In genomic region chr12:49496417-49497360, GRCh38 we compare ENCODE assay signal across 18 cellular contexts. TPM values are rescaled to one million over a fixed set of nuclear protein-coding genes. Genes with fewer than 3 reads are reported as not detected.
A peak's percentile ranks its signal among the peaks of the same experiment; 100 is the strongest.
DNase-seq lines count a peak whose midpoint lies in the region; ATAC-seq and TF ChIP-seq lines count a peak whose summit lies in the region.
"Had no signal": no experiment of that assay in that cellular context is flagged by ENCODE, and none has a peak within 500 bp of the region (broad histone marks: within the 10 kb centered on the region; RNA-seq: fewer than 3 reads in every experiment).

No MANE protein-coding gene starts in this region.

- H3K4me3 ChIP-seq in HCT116 (replicated peaks in 1 of 2; ENCODE audit: low read depth in 1 of 2, low read length in 2 of 2): no peak overlapping the region
- no peak overlapping the region for H3K4me3 ChIP-seq in A673 (ENCODE audit: low read depth, low read length, poor library complexity, severe bottlenecking)

- BruUV-seq in HCT116 (replicated peaks; lab: Mats Ljungman, UMichigan) (no TSS peak), A673 (replicated peaks; lab: Mats Ljungman, UMichigan) (no TSS peak)

- H3K9me3 ChIP-seq in HCT116 (ENCODE audit: control insufficient read depth in 1 of 2, insufficient read depth in 1 of 2, low read depth in 1 of 2, low read length in 2 of 2) (no peaks in the 10 kb centered on the region), A673 (ENCODE audit: low read depth, low read length, poor library complexity, severe bottlenecking) (no peaks in the 10 kb centered on the region)

- intact Hi-C loops in HCT116 (cut with micrococcal nuclease) (no loop called here), A673 (cut with micrococcal nuclease; ENCODE audit: unreplicated experiment) (no loop called here)

- no peak for TF ChIP-seq POLR2A in HCT116 (IDR thresholded peaks at IDR 0.05; ENCODE audit: borderline replicate concordance, extremely low read depth, insufficient read depth, insufficient read length)

- RAD21 ChIA-PET in HCT116 (lab: Charles Lee; ENCODE audit: low non-redundant PET in 1 of 2, low total read pairs in 2 of 2, uncharacterized antibody in 2 of 2, unreplicated experiment in 2 of 2): no interaction called here

- no peaks in the 10 kb centered on the region for H4K20me1 ChIP-seq in HCT116 (ENCODE audit: insufficient read depth)

- no peak overlapping the region for H3K4me3 Mint-ChIP-seq in type B pancreatic cell

- H3K9me2 ChIP-seq in HCT116 (ENCODE audit: insufficient read depth): no peaks in the 10 kb centered on the region

- H3K9ac ChIP-seq in HCT116 (ENCODE audit: low read length): no peak overlapping the region

- no peaks in the 10 kb centered on the region; the same call in 1 of the 2 replicates for H3K79me2 ChIP-seq in HCT116 (ENCODE audit: insufficient read depth, low read length)

- POLR2A ChIA-PET in HCT116 (lab: Charles Lee): interaction anchor here (1.0 kb wide), 2 partner anchors 9 to 11 kb away, joined by 3 to 4 read pairs; no protein-coding TSS in a partner anchor
- POLR2A ChIA-PET in A673 (lab: Charles Lee; ENCODE audit: low non-redundant PET): interaction anchor here (0.5 kb wide), 1 partner anchor 1213 kb away, joined by 7 read pairs; no protein-coding TSS in a partner anchor

- CTCF ChIA-PET in HCT116 (lab: Charles Lee) (interaction anchor here (1.2 kb wide), 1 partner anchor 88 kb away, joined by 3 read pairs; no protein-coding TSS in a partner anchor), A673 (lab: Charles Lee) (no interaction called here)

- no peaks in the 10 kb centered on the region for H3K4me1 Mint-ChIP-seq in type B pancreatic cell (ENCODE audit: unreplicated experiment)

- ATAC-seq in HCT116 (no peak), GM21528 (IDR thresholded peaks at IDR 0.05; ENCODE audit: low FRiP score, unreplicated experiment) (no peak)

- peaks cover 12 to 25% of the 10 kb centered on the region in 2 experiments; a peak in 3 of 4 replicates for H3K36me3 ChIP-seq in HCT116 (ENCODE audit: control insufficient read depth in 1 of 2, insufficient read depth in 2 of 2, low read length in 2 of 2)
- peaks cover 20% of the 10 kb centered on the region for H3K36me3 ChIP-seq in A673 (ENCODE audit: insufficient read depth, low read length, poor library complexity, severe bottlenecking)

- H3K27me3 ChIP-seq in HCT116 (ENCODE audit: insufficient read depth, low read length): no peaks in the 10 kb centered on the region
- H3K27me3 ChIP-seq in A673 (replicated peaks; ENCODE audit: insufficient read depth, low read depth, low read length, poor library complexity): no peaks in the 10 kb centered on the region

- TF ChIP-seq CTCF in HCT116 (IDR thresholded peaks at IDR 0.05 in 2 of 3, conservative IDR thresholded peaks at IDR 0.05 in 1 of 3; ENCODE audit: borderline replicate concordance in 1 of 3, insufficient read depth in 1 of 3, low read depth in 2 of 3, low read length in 2 of 3): no peak
- no peak for TF ChIP-seq CTCF in type B pancreatic cell (conservative IDR thresholded peaks at IDR 0.05)
- TF ChIP-seq CTCF in A673 (conservative IDR thresholded peaks at IDR 0.05; ENCODE audit: low read depth, low read length): no peak

- peaks cover 21 to 22% of the 10 kb centered on the region in 2 experiments for H3K4me1 ChIP-seq in HCT116 (ENCODE audit: control insufficient read depth in 1 of 2, insufficient read depth in 2 of 2, low read length in 2 of 2)
- H3K4me1 ChIP-seq in A673 (ENCODE audit: insufficient read depth, low read length, poor library complexity, severe bottlenecking): no peaks in the 10 kb centered on the region

- TF ChIP-seq RAD21 in HCT116 (IDR thresholded peaks at IDR 0.05; ENCODE audit: low read depth): no peak

- DNase-seq in HCT116 (ENCODE audit: low read depth, low spot score) (no peak), astrocyte of the hippocampus (ENCODE audit: low read depth, low spot score) (peak; percentile 15), midbrain (lab: John Stamatoyannopoulos, UW) (peak; percentile 28), type B pancreatic cell (ENCODE audit: extremely low spot score, unreplicated experiment) (no peak), HuH-7.5 (ENCODE audit: low spot score) (no peak), A673 (ENCODE audit: low spot score) (no peak)
- DNase-seq: ACHN, GDM1, GOT3, NCI-H1105, NCI-H2081 treated with DMSO at 0.1 percent for 48 hours, NCI-H2227 treated with DMSO at 0.1 percent for 48 hours, NCI-H510A treated with DMSO at 0.1 percent for 48 hours, NCI-H774, OCI-M1, SHP77 had no signal

- no peak overlapping the region for H2AFZ ChIP-seq in HCT116 (ENCODE audit: low read depth, low read length, poor library complexity, severe bottlenecking)

- H3K9me3 Mint-ChIP-seq in type B pancreatic cell: no peaks in the 10 kb centered on the region

- H3K27me3 Mint-ChIP-seq in type B pancreatic cell: no peaks in the 10 kb centered on the region

- H3K27ac ChIP-seq in HCT116 (ENCODE audit: low read depth, low read length) (peak overlapping the region; percentile 23; the same call in 1 of the 2 replicates), A673 (ENCODE audit: low read depth, low read length, poor library complexity, severe bottlenecking) (no peak overlapping the region)
- H3K27ac ChIP-seq: C4-2B had no signal

- H3K4me2 ChIP-seq in HCT116 (ENCODE audit: low read length): no peak overlapping the region

- peaks cover 24% of the 10 kb centered on the region for H3K36me3 Mint-ChIP-seq in type B pancreatic cell

- H3K27ac Mint-ChIP-seq in type B pancreatic cell: peak overlapping the region; percentile 19

TF ChIP-seq in HCT116, 20 proteins besides CTCF, POLR2A, EP300 and RAD21:
- no peak for TF ChIP-seq MAX (IDR thresholded peaks at IDR 0.05)
- no peak for TF ChIP-seq EGR1 (IDR thresholded peaks at IDR 0.05; ENCODE audit: low read depth)
- TF ChIP-seq SP1 (IDR thresholded peaks at IDR 0.05; ENCODE audit: low read depth): no peak
- TF ChIP-seq ATF3 (IDR thresholded peaks at IDR 0.05): no peak
- no peak for TF ChIP-seq POLR2AphosphoS5 (IDR thresholded peaks at IDR 0.05; ENCODE audit: low read depth, low read length)
- no peak for TF ChIP-seq ZFX (IDR thresholded peaks at IDR 0.05)
- TF ChIP-seq EZH2phosphoT487 (IDR thresholded peaks at IDR 0.05; ENCODE audit: borderline replicate concordance): no peak
- no peak for TF ChIP-seq JUND (IDR thresholded peaks at IDR 0.05)
- TF ChIP-seq YY1 (IDR thresholded peaks at IDR 0.05; ENCODE audit: extremely low read depth, insufficient replicate concordance, low read depth, low read length): no peak
TF ChIP-seq in HCT116: peak in this region for 0.

RNA-seq across cellular contexts. Expression of gene KCNH3, which starts 42.1 kb away (rescaled TPM):
- total RNA-seq in HCT116 (2021; ENCODE audit: unreplicated experiment): 35.3 TPM
- polyA plus RNA-seq in HCT116 (2012): 20.4 and 22.5 TPM in 2 replicates
- 0.72 and 1.8 TPM in 2 replicates for total RNA-seq in type B pancreatic cell (ENCODE audit: low replicate concordance)
- total RNA-seq in A673 (2021): 4.0 and 4.5 TPM in 2 replicates

Comparison
In these comparisons a context has a peak if more than half of its experiments do, and no peak if none do; other contexts are left out.
1. DNase-seq: peak in astrocyte of the hippocampus (single experiment) and midbrain (single experiment); none in HCT116 (single experiment), type B pancreatic cell (single experiment), HuH-7.5 (single experiment) and A673 (single experiment).